Comparison of ENCODE assay signal across 20 cellular contexts in genomic region chr17:47778184-47778635, GRCh38. TPM values are rescaled to one million over a fixed set of nuclear protein-coding genes. Genes with fewer than 3 reads are reported as not detected.
A peak's percentile ranks its signal among the peaks of the same experiment; 100 is the strongest.
DNase-seq lines count a peak whose midpoint lies in the region; ATAC-seq, FAIRE-seq and TF ChIP-seq lines count a peak whose summit lies in the region.
"Had no signal": no experiment of that assay in that cellular context is flagged by ENCODE, and none has a peak within 500 bp of the region (broad histone marks: within the 10 kb centered on the region; RNA-seq: fewer than 3 reads in every experiment).

No MANE protein-coding gene starts in this region.

- no peak overlapping the region for H2AFZ ChIP-seq in H1 (ENCODE audit: low read length)
- H2AFZ ChIP-seq in neuronal stem cell (ENCODE audit: low read length), result no peak overlapping the region

- H3K79me2 ChIP-seq in H1 (ENCODE audit: control insufficient read depth in 1 of 2, insufficient read depth in 2 of 2, low read length in 2 of 2), result no peaks in the 10 kb centered on the region

- no peak overlapping the region for H3K27ac ChIP-seq in H1 (ENCODE audit: low read depth, low read length)
- no peak overlapping the region for H3K27ac ChIP-seq in neuronal stem cell (replicated peaks; ENCODE audit: low read length)
- no peak overlapping the region for H3K27ac ChIP-seq in testis
- H3K27ac ChIP-seq in ascending aorta, result no peak overlapping the region
- H3K27ac ChIP-seq: BLaER1 treated with 17β-estradiol and CSF1 and Interleukin-3, amounts not matched to agents 10 nM and 100 nM had no signal

- H3K18ac ChIP-seq in H1 (ENCODE audit: extremely low read depth, low read length), result no peak overlapping the region
- peak overlapping the region; percentile 57 for H3K18ac ChIP-seq in neuronal stem cell (ENCODE audit: low read length)

- no peaks in the 10 kb centered on the region for H3K23me2 ChIP-seq in H1 (ENCODE audit: low read depth, low read length)

- H3K9ac ChIP-seq in H1 (replicated peaks in 1 of 4; ENCODE audit: extremely low read depth in 1 of 4, low read depth in 3 of 4, low read length in 3 of 4) (no peak overlapping the region), neuronal stem cell (ENCODE audit: low read depth, low read length, poor library complexity) (no peak overlapping the region)
- H3K9ac ChIP-seq: BLaER1 treated with 17β-estradiol and CSF1 and Interleukin-3, amounts not matched to agents 10 nM and 100 nM had no signal

- ATAC-seq in GM21390 (IDR thresholded peaks at IDR 0.05; ENCODE audit: unreplicated experiment), result no peak
- no peak for ATAC-seq in GM18870 (IDR thresholded peaks at IDR 0.05; ENCODE audit: unreplicated experiment)
- ATAC-seq: CD8-positive, alpha-beta T cell; GM12878 had no signal

- H3K23ac ChIP-seq in H1 (ENCODE audit: insufficient read length) (no peak overlapping the region), neuronal stem cell (ENCODE audit: low read depth, low read length, poor library complexity) (peak overlapping the region; percentile 20)

- H3K4me2 ChIP-seq in H1 (ENCODE audit: insufficient read depth in 1 of 2, low read depth in 2 of 2, low read length in 2 of 2) (peak overlapping the region in 1 of 2 experiments; percentile 1; a peak in 1 of 4 replicates), neuronal stem cell (ENCODE audit: insufficient read depth, low read length, poor library complexity, severe bottlenecking) (no peak overlapping the region)
- H3K4me2 ChIP-seq: BLaER1 treated with 17β-estradiol and CSF1 and Interleukin-3, amounts not matched to agents 10 nM and 100 nM had no signal

- no peak for TF ChIP-seq RAD21 in H1 (IDR thresholded peaks at IDR 0.05 in 1 of 2, conservative IDR thresholded peaks at IDR 0.05 in 1 of 2; ENCODE audit: low read depth in 2 of 2, low read length in 2 of 2)

- H3K14ac ChIP-seq in H1 (ENCODE audit: insufficient read length) (no peak overlapping the region), neuronal stem cell (ENCODE audit: low read length) (no peak overlapping the region)

- no peak overlapping the region for H2BK20ac ChIP-seq in H1 (ENCODE audit: low read length)

- no peak overlapping the region for H3K4ac ChIP-seq in H1 (replicated peaks; ENCODE audit: insufficient read length, low read depth, low read length)
- H3K4ac ChIP-seq in neuronal stem cell (ENCODE audit: low read length), result no peak overlapping the region

- DNase-seq in H7 (peak; percentile 42), H1 (ENCODE audit: low read depth in 1 of 2, low spot score in 2 of 2) (no peak), neuronal stem cell (ENCODE audit: low spot score) (no peak), testis (no peak), ascending aorta (ENCODE audit: low spot score in 2 of 2) (no peak)
- DNase-seq: Calu3; CD8-positive, alpha-beta T cell; DMS 273 treated with DMSO at 0.1 percent for 48 hours; DMS53; DND-41; EL; KBM-7 had no signal

- no peak overlapping the region for H2BK12ac ChIP-seq in H1 (ENCODE audit: low read depth, low read length)
- no peak overlapping the region for H2BK12ac ChIP-seq in neuronal stem cell (ENCODE audit: low read length)

- H3K79me1 ChIP-seq in H1 (ENCODE audit: low read depth, low read length) (no peaks in the 10 kb centered on the region), neuronal stem cell (ENCODE audit: low read depth, low read length) (no peaks in the 10 kb centered on the region)

- H2BK15ac ChIP-seq in H1 (ENCODE audit: low read length), result no peak overlapping the region
- no peak overlapping the region for H2BK15ac ChIP-seq in neuronal stem cell (ENCODE audit: low read length)

- H2BK5ac ChIP-seq in H1 (ENCODE audit: low read depth, low read length), result no peak overlapping the region
- no peak overlapping the region for H2BK5ac ChIP-seq in neuronal stem cell (ENCODE audit: low read length)

- TF ChIP-seq CTCF in H1 (IDR thresholded peaks at IDR 0.05; ENCODE audit: control extremely low read depth in 1 of 3, insufficient read depth in 1 of 3, low read depth in 1 of 3, low read length in 3 of 3) (no peak), testis (IDR thresholded peaks at IDR 0.05) (no peak), ascending aorta (IDR thresholded peaks at IDR 0.05) (no peak)

- H3K4me1 ChIP-seq in H1 (replicated peaks in 1 of 4; ENCODE audit: control insufficient read depth in 3 of 4, insufficient read depth in 4 of 4, low read length in 3 of 4) (no peaks in the 10 kb centered on the region), neuronal stem cell (ENCODE audit: control insufficient read depth in 2 of 2, insufficient read depth in 1 of 2, low read depth in 1 of 2, low read length in 2 of 2) (no peaks in the 10 kb centered on the region), testis (no peaks in the 10 kb centered on the region), ascending aorta (no peaks in the 10 kb centered on the region)

- H2BK120ac ChIP-seq in H1 (replicated peaks; ENCODE audit: low read depth, low read length) (no peak overlapping the region), neuronal stem cell (ENCODE audit: low read depth, low read length) (no peak overlapping the region)

- no peak for TF ChIP-seq POLR2A in H1 (IDR thresholded peaks at IDR 0.05; ENCODE audit: control extremely low read depth in 1 of 2, low read depth in 2 of 2, low read length in 2 of 2)
- TF ChIP-seq POLR2A in testis (IDR thresholded peaks at IDR 0.05), result no peak

- H3K9me3 ChIP-seq in H1 (ENCODE audit: insufficient read depth in 2 of 2, low read depth in 1 of 2, low read length in 1 of 2) (no peaks in the 10 kb centered on the region), neuronal stem cell (replicated peaks in 1 of 2; ENCODE audit: control insufficient read depth in 2 of 2, insufficient read depth in 1 of 2, low read depth in 1 of 2, low read length in 2 of 2) (peaks cover 0 to 2% of the 10 kb centered on the region in 2 donors), testis (no peaks in the 10 kb centered on the region), ascending aorta (no peaks in the 10 kb centered on the region)

- no peak overlapping the region for H3K56ac ChIP-seq in H1 (replicated peaks; ENCODE audit: insufficient read length, low read depth, low read length)

- FAIRE-seq in H1 (lab: Jason Lieb, UNC), result no peak
- FAIRE-seq: GM12878, H54, HepG2 had no signal

- H3K27me3 ChIP-seq in H7 (ENCODE audit: control insufficient read depth, insufficient read depth, low read length) (peaks cover 7% of the 10 kb centered on the region; the same call in 1 of the 2 replicates), H1 (replicated peaks in 1 of 4; ENCODE audit: control insufficient read depth in 3 of 4, extremely low read depth in 1 of 4, insufficient read depth in 3 of 4, low read length in 3 of 4) (peaks cover 0 to 16% (median 10%) of the 10 kb centered on the region in 4 experiments; a peak in 6 of 7 replicates), neuronal stem cell (ENCODE audit: control insufficient read depth in 3 of 3, insufficient read depth in 3 of 3, low read depth in 1 of 3, low read length in 3 of 3) (peaks cover 0 to 45% (median 4%) of the 10 kb centered on the region in 3 experiments), testis (no peaks in the 10 kb centered on the region), ascending aorta (peaks cover 10% of the 10 kb centered on the region)

- H4K8ac ChIP-seq in H1 (ENCODE audit: extremely low read depth, insufficient read depth, low read length) (no peak overlapping the region), neuronal stem cell (ENCODE audit: low read depth, low read length) (no peak overlapping the region)

- no peak for TF ChIP-seq EP300 in H1 (IDR thresholded peaks at IDR 0.05; ENCODE audit: borderline replicate concordance in 1 of 2, low read depth in 2 of 2, low read length in 2 of 2)

- H4K20me1 ChIP-seq in H1 (replicated peaks in 1 of 2; ENCODE audit: control insufficient read depth in 1 of 2, insufficient read depth in 2 of 2, low read length in 2 of 2), result peaks cover 0 to 2% of the 10 kb centered on the region in 2 experiments
- H4K20me1 ChIP-seq: BLaER1 treated with 17β-estradiol and CSF1 and Interleukin-3, amounts not matched to agents 10 nM and 100 nM had no signal

- H2AK5ac ChIP-seq in H1 (ENCODE audit: low read depth, low read length), result no peak overlapping the region
- no peak overlapping the region for H2AK5ac ChIP-seq in neuronal stem cell (ENCODE audit: low read depth, low read length)

- no peak overlapping the region for H3K4me3 ChIP-seq in H7 (ENCODE audit: insufficient read depth, low read depth, low read length)
- H3K4me3 ChIP-seq in H1 (ENCODE audit: extremely low read depth in 1 of 4, insufficient read depth in 2 of 4, low read depth in 3 of 4, low read length in 4 of 4), result peak overlapping the region in 1 of 4 experiments; percentile 25; a peak in 1 of 8 replicates
- no peak overlapping the region for H3K4me3 ChIP-seq in neuronal stem cell (ENCODE audit: low read length in 2 of 2)
- H3K4me3 ChIP-seq in testis, result peak overlapping the region; percentile 8 to 12
- no peak overlapping the region for H3K4me3 ChIP-seq in ascending aorta
- H3K4me3 ChIP-seq: BLaER1 treated with 17β-estradiol and CSF1 and Interleukin-3, amounts not matched to agents 10 nM and 100 nM; GM12878 had no signal

- no peak overlapping the region for H4K5ac ChIP-seq in H1 (ENCODE audit: insufficient read length, low read depth, low read length)

- POLR2A ChIA-PET in H1 (lab: Charles Lee; ENCODE audit: partially characterized antibody), result interaction anchor here (1.0 kb wide), 1 partner anchor 29 kb away, joined by 3 read pairs; no protein-coding TSS in a partner anchor

- 84% methylated on average over 11 of the region's 45 CpGs; no CpG with 5 or more reads in 1 of the 2 experiments for WGBS in H1 (ENCODE audit: extremely low coverage in 1 of 2, insufficient coverage in 1 of 2, insufficient read length in 1 of 2, insufficient replicate concordance in 2 of 2, low coverage in 1 of 2, low lambda C conversion rate in 2 of 2, missing lambda C conversion rate in 1 of 2), 2 experiments
- no CpG with 5 or more reads among the region's 45 CpGs for WGBS in neuronal stem cell (ENCODE audit: extremely low coverage in 2 of 2, insufficient read length in 2 of 2, insufficient replicate concordance in 1 of 2), 2 donors
- WGBS in testis, 2 donors, result 8 to 17% methylated on average over 8 to 39 of the region's 45 CpGs

- no peaks in the 10 kb centered on the region for H3K36me3 ChIP-seq in H7 (replicated peaks; ENCODE audit: control insufficient read depth, insufficient read depth, low read length)
- no peaks in the 10 kb centered on the region for H3K36me3 ChIP-seq in H1 (ENCODE audit: control insufficient read depth in 2 of 4, insufficient read depth in 4 of 4, low read length in 3 of 4)
- H3K36me3 ChIP-seq in neuronal stem cell (replicated peaks in 1 of 2; ENCODE audit: control insufficient read depth in 2 of 2, insufficient read depth in 2 of 2, low read length in 2 of 2), result no peaks in the 10 kb centered on the region
- no peaks in the 10 kb centered on the region for H3K36me3 ChIP-seq in testis (ENCODE audit: low read depth, missing control alignments)
- H3K36me3 ChIP-seq in ascending aorta, result no peaks in the 10 kb centered on the region
- H3K36me3 ChIP-seq: BLaER1 treated with 17β-estradiol and CSF1 and Interleukin-3, amounts not matched to agents 10 nM and 100 nM had no signal

- CTCF ChIA-PET in H1 (lab: Charles Lee; ENCODE audit: partially characterized antibody), result interaction anchor here (0.6 to 8.2 kb wide), 6 partner anchors 17 to 163 kb away, joined by 3 to 57 read pairs (median 4); partner anchors contain the start of gene PNPO

- H4K91ac ChIP-seq in H1 (replicated peaks; ENCODE audit: insufficient read length, low read length) (no peak overlapping the region), neuronal stem cell (ENCODE audit: low read depth, low read length, poor library complexity) (no peak overlapping the region)

- intact Hi-C loops in testis (cut with DNase I; ENCODE audit: low total_unique reads) (no loop called here), ascending aorta (cut with DNase I) (no loop called here)

RNA-seq across cellular contexts. Expression of gene OSBPL7, which starts 43.4 kb away (rescaled TPM):
- total RNA-seq in H7 (2014; rRNA removed; shearing (Covaris generic)), result 11.3 and 21.8 TPM in 2 replicates
- 8.9 and 9.6 TPM in 2 replicates for total RNA-seq in H1 (2021; fragmentation: NEBNext Ultra II Directional; extraction: Animal tissue kit (Norgen Biotek cat#: 25700))
- polyA plus RNA-seq in H1 (2011; rRNA removed), result 7.2 and 10.0 TPM in 2 replicates
- 7.7 TPM for polyA plus RNA-seq in H1 (2011; cell fraction: cytosol; rRNA removed)
- polyA plus RNA-seq in H1 (2011; cell fraction: nucleus; rRNA removed), result 67.7 TPM
- 5.0 to 11.6 TPM (median 9.2 TPM) in 4 replicates for polyA plus RNA-seq in H1 (2012, experiment 1 of 2)
- polyA plus RNA-seq in H1 (2012, experiment 2 of 2), result 3.7 TPM
- polyA plus RNA-seq in H1 (2013, experiment 1 of 2), result 4.4 TPM
- polyA plus RNA-seq in H1 (2013, experiment 2 of 2), result 3.6 TPM
- polyA minus RNA-seq in H1 (2011; rRNA and poly(A)+ RNA removed), result 7.6 and 8.1 TPM in 2 replicates
- polyA minus RNA-seq in H1 (2011; cell fraction: cytosol; rRNA and poly(A)+ RNA removed), result 7.0 TPM
- polyA minus RNA-seq in H1 (2011; cell fraction: nucleus; rRNA and poly(A)+ RNA removed), result 13.4 TPM
- 5.8 TPM for polyA plus RNA-seq in neuronal stem cell (2013, experiment 1 of 2)
- 5.3 TPM for polyA plus RNA-seq in neuronal stem cell (2013, experiment 2 of 2)
- 1 to 10 TPM; 2.1 to 7.3 TPM for total RNA-seq in testis
- polyA plus RNA-seq in testis (ENCODE audit: insufficient read depth, low read depth, low replicate concordance), result 2.5 TPM
- total RNA-seq in ascending aorta, result 28.8 TPM

RNA-seq across cellular contexts. Expression of gene TBX21, which starts 45.2 kb away (rescaled TPM):
- total RNA-seq in H7 (2014; rRNA removed; shearing (Covaris generic)), result not detected in 2 replicates
- not detected in 2 replicates for total RNA-seq in H1 (2021; fragmentation: NEBNext Ultra II Directional; extraction: Animal tissue kit (Norgen Biotek cat#: 25700))
- polyA plus RNA-seq in H1 (2011; rRNA removed) (0.05 TPM in 1 of 2 replicates, not detected in the other), testis (ENCODE audit: insufficient read depth, low read depth, low replicate concordance) (1.1 TPM)
- 0.04 TPM for polyA plus RNA-seq in H1 (2011; cell fraction: cytosol; rRNA removed)
- polyA plus RNA-seq in H1 (2011; cell fraction: nucleus; rRNA removed), result not detected
- polyA plus RNA-seq in H1 (2012, experiment 1 of 2), result not detected in 4 replicates
- polyA plus RNA-seq in H1 (2012, experiment 2 of 2), result not detected
- 0.02 TPM for polyA plus RNA-seq in H1 (2013, experiment 1 of 2)
- 0.02 TPM for polyA plus RNA-seq in H1 (2013, experiment 2 of 2)
- 0.05 TPM in 1 of 2 replicates, not detected in the other for polyA minus RNA-seq in H1 (2011; rRNA and poly(A)+ RNA removed)
- polyA minus RNA-seq in H1 (2011; cell fraction: cytosol; rRNA and poly(A)+ RNA removed), result not detected
- not detected for polyA minus RNA-seq in H1 (2011; cell fraction: nucleus; rRNA and poly(A)+ RNA removed)
- polyA plus RNA-seq in neuronal stem cell (2013, experiment 1 of 2), result not detected
- 0.01 TPM for polyA plus RNA-seq in neuronal stem cell (2013, experiment 2 of 2)
- total RNA-seq in testis (1 to 10 TPM; 1.8 to 2.2 TPM), ascending aorta (not detected)
- total RNA-seq: A172, Calu3, G401, HepG2 had no signal
- polyA plus RNA-seq: HepG2 had no signal

RNA-seq across cellular contexts. Expression of gene MRPL10, which starts 53.1 kb away (rescaled TPM):
- 138 and 156 TPM in 2 replicates for total RNA-seq in H7 (2014; rRNA removed; shearing (Covaris generic))
- 83.0 and 85.3 TPM in 2 replicates for total RNA-seq in H1 (2021; fragmentation: NEBNext Ultra II Directional; extraction: Animal tissue kit (Norgen Biotek cat#: 25700))
- 213 and 214 TPM in 2 replicates for polyA plus RNA-seq in H1 (2011; rRNA removed)
- polyA plus RNA-seq in H1 (2011; cell fraction: cytosol; rRNA removed), result 161 TPM
- 129 TPM for polyA plus RNA-seq in H1 (2011; cell fraction: nucleus; rRNA removed)
- 74.1 to 133 TPM (median 98.1 TPM) in 4 replicates for polyA plus RNA-seq in H1 (2012, experiment 1 of 2)
- polyA plus RNA-seq in H1 (2012, experiment 2 of 2), result 86.2 TPM
- 70.3 TPM for polyA plus RNA-seq in H1 (2013, experiment 1 of 2)
- 66.8 TPM for polyA plus RNA-seq in H1 (2013, experiment 2 of 2)
- 125 and 134 TPM in 2 replicates for polyA minus RNA-seq in H1 (2011; rRNA and poly(A)+ RNA removed)
- 61.9 TPM for polyA minus RNA-seq in H1 (2011; cell fraction: cytosol; rRNA and poly(A)+ RNA removed)
- polyA minus RNA-seq in H1 (2011; cell fraction: nucleus; rRNA and poly(A)+ RNA removed), result 71.9 TPM
- polyA plus RNA-seq in neuronal stem cell (2013, experiment 1 of 2), result 80.5 TPM
- polyA plus RNA-seq in neuronal stem cell (2013, experiment 2 of 2), result 84.1 TPM
- total RNA-seq in testis, result 10 to 100 TPM; 47.1 to 47.4 TPM
- 51.5 TPM for polyA plus RNA-seq in testis (ENCODE audit: insufficient read depth, low read depth, low replicate concordance)
- 13.7 TPM for total RNA-seq in ascending aorta

RNA-seq across cellular contexts. Expression of gene LRRC46, which starts 53.3 kb away (rescaled TPM):
- 0.21 and 0.30 TPM in 2 replicates for total RNA-seq in H7 (2014; rRNA removed; shearing (Covaris generic))
- 0.36 TPM in 1 of 2 replicates, not detected in the other for total RNA-seq in H1 (2021; fragmentation: NEBNext Ultra II Directional; extraction: Animal tissue kit (Norgen Biotek cat#: 25700))
- polyA plus RNA-seq in H1 (2011; rRNA removed) (0.16 and 0.18 TPM in 2 replicates), testis (ENCODE audit: insufficient read depth, low read depth, low replicate concordance) (147 TPM)
- polyA plus RNA-seq in H1 (2011; cell fraction: cytosol; rRNA removed), result 0.25 TPM
- polyA plus RNA-seq in H1 (2011; cell fraction: nucleus; rRNA removed), result 0.07 TPM
- polyA plus RNA-seq in H1 (2012, experiment 1 of 2), result 0.36 to 0.72 TPM (median 0.59 TPM) in 4 replicates
- 0.41 TPM for polyA plus RNA-seq in H1 (2012, experiment 2 of 2)
- 0.30 TPM for polyA plus RNA-seq in H1 (2013, experiment 1 of 2)
- polyA plus RNA-seq in H1 (2013, experiment 2 of 2), result 0.26 TPM
- polyA minus RNA-seq in H1 (2011; rRNA and poly(A)+ RNA removed), result 0.17 and 0.25 TPM in 2 replicates
- not detected for polyA minus RNA-seq in H1 (2011; cell fraction: cytosol; rRNA and poly(A)+ RNA removed)
- polyA minus RNA-seq in H1 (2011; cell fraction: nucleus; rRNA and poly(A)+ RNA removed), result not detected
- 0.17 TPM for polyA plus RNA-seq in neuronal stem cell (2013, experiment 1 of 2)
- 0.32 TPM for polyA plus RNA-seq in neuronal stem cell (2013, experiment 2 of 2)
- total RNA-seq in testis (10 to 100 TPM; 18.4 to 28.3 TPM), ascending aorta (not detected)
- total RNA-seq: G401 had no signal

Comparison
In these comparisons a context has a peak if more than half of its experiments do, and no peak if none do; other contexts are left out.
1. H3K4me3 ChIP-seq: peak in testis (2 of 2); none in H7 (single experiment), neuronal stem cell (0 of 2) and ascending aorta (0 of 2).